8 cellular contexts compared by ENCODE assay signal in genomic region chr9:130053504-130054427, GRCh38. TPM values are rescaled to one million over a fixed set of nuclear protein-coding genes. Genes with fewer than 3 reads are reported as not detected.
DNase-seq lines count a peak whose midpoint lies in the region; ATAC-seq and FAIRE-seq lines count a peak whose summit lies in the region.

GPR107 (plus strand) TSS chr9:130053906; CDS start chr9:130053933, 27 bp downstream.

- H2BK12ac ChIP-seq in neuronal stem cell (ENCODE audit: low read length), result no peak within 1 kb of the TSS

- H2AFZ ChIP-seq in neuronal stem cell (ENCODE audit: low read length), result peak within 1 kb of the TSS; percentile 98

- peaks cover 4% of the 10 kb centered on the region for H3K79me1 ChIP-seq in neuronal stem cell (ENCODE audit: low read depth, low read length)

- peak within 1 kb of the TSS; percentile 89 for H3K4me2 ChIP-seq in neuronal stem cell (ENCODE audit: insufficient read depth, low read length, poor library complexity, severe bottlenecking)

- peak within 1 kb of the TSS; percentile 89 for H3K23ac ChIP-seq in neuronal stem cell (ENCODE audit: low read depth, low read length, poor library complexity)

- H3K27me3 ChIP-seq in neuronal stem cell (ENCODE audit: control insufficient read depth in 3 of 3, insufficient read depth in 3 of 3, low read depth in 1 of 3, low read length in 3 of 3), result no peaks in the 10 kb centered on the region

- H2BK15ac ChIP-seq in neuronal stem cell (ENCODE audit: low read length), result peak within 1 kb of the TSS; percentile 73

- peaks cover 0 to 7% of the 10 kb centered on the region in 2 donors for H3K4me1 ChIP-seq in neuronal stem cell (ENCODE audit: control insufficient read depth in 2 of 2, insufficient read depth in 1 of 2, low read depth in 1 of 2, low read length in 2 of 2)

- no CpG with 5 or more reads among the region's 68 CpGs for WGBS in neuronal stem cell (ENCODE audit: extremely low coverage in 2 of 2, insufficient read length in 2 of 2, insufficient replicate concordance in 1 of 2), 2 donors

- peak within 1 kb of the TSS; percentile 78 for H2AK5ac ChIP-seq in neuronal stem cell (ENCODE audit: low read depth, low read length)

- peak within 1 kb of the TSS; percentile 98 for H3K14ac ChIP-seq in neuronal stem cell (ENCODE audit: low read length)

- H2BK120ac ChIP-seq in neuronal stem cell (ENCODE audit: low read depth, low read length), result no peak within 1 kb of the TSS

- ATAC-seq in GM21367 (IDR thresholded peaks at IDR 0.05; ENCODE audit: unreplicated experiment), result peak; percentile 68

- H3K9me3 ChIP-seq in neuronal stem cell (replicated peaks in 1 of 2; ENCODE audit: control insufficient read depth in 2 of 2, insufficient read depth in 1 of 2, low read depth in 1 of 2, low read length in 2 of 2), result no peaks in the 10 kb centered on the region

- in situ Hi-C loops in SK-MEL-5 (cut with HindIII; ENCODE audit: low pct_unique_long_range_greater_than_20kb, low sequenced_read_pairs), result loop anchor here (25.0 kb wide), 1 partner anchor 91 kb away; no protein-coding TSS in a partner anchor

- peak within 1 kb of the TSS; percentile 94 for H2BK5ac ChIP-seq in neuronal stem cell (ENCODE audit: low read length)

- H4K91ac ChIP-seq in neuronal stem cell (ENCODE audit: low read depth, low read length, poor library complexity), result no peak within 1 kb of the TSS

- peak within 1 kb of the TSS; percentile 87 for H3K27ac ChIP-seq in neuronal stem cell (replicated peaks; ENCODE audit: low read length)
- H3K27ac ChIP-seq in substantia nigra (ENCODE audit: low read depth, low read length, poor library complexity, severe bottlenecking), result peak within 1 kb of the TSS; percentile 84

- FAIRE-seq in frontal cortex (lab: Jason Lieb, UNC), result no peak

- H3K4ac ChIP-seq in neuronal stem cell (ENCODE audit: low read length), result no peak within 1 kb of the TSS

- H4K8ac ChIP-seq in neuronal stem cell (ENCODE audit: low read depth, low read length), result no peak within 1 kb of the TSS

- peak; percentile 55 for DNase-seq in COR-L47 (lab: John Stamatoyannopoulos, UW)
- peak; percentile 92 for DNase-seq in HuH-7.5 (ENCODE audit: low spot score)
- DNase-seq in SK-MEL-5 (ENCODE audit: low read depth, low spot score), result peak; percentile 73
- peak; percentile 85 for DNase-seq in activated naive CD4-positive, alpha-beta T cell treated with Interleukin-2 at 50 U/mL for 16 hours
- peak; percentile 77 to 89 for DNase-seq in frontal cortex (ENCODE audit: low spot score in 2 of 2)
- DNase-seq in neuronal stem cell (ENCODE audit: low spot score), result peak; percentile 73
- peak in 48 of 49 donors; percentile 15 to 86 (median 66) for DNase-seq in substantia nigra (lab: John Stamatoyannopoulos, UW)

- H3K36me3 ChIP-seq in neuronal stem cell (replicated peaks in 1 of 2; ENCODE audit: control insufficient read depth in 2 of 2, insufficient read depth in 2 of 2, low read length in 2 of 2), result peaks cover 0 to 14% of the 10 kb centered on the region in 2 donors

- peak within 1 kb of the TSS; percentile 70 to 96 for H3K4me3 ChIP-seq in neuronal stem cell (ENCODE audit: low read length in 2 of 2)

- H3K9ac ChIP-seq in neuronal stem cell (ENCODE audit: low read depth, low read length, poor library complexity), result peak within 1 kb of the TSS; percentile 93

- H3K18ac ChIP-seq in neuronal stem cell (ENCODE audit: low read length), result peak within 1 kb of the TSS; percentile 98

RNA-seq across cellular contexts. Expression of gene GPR107, which starts in this region (rescaled TPM):
- 26.1 and 31.3 TPM in 2 replicates for total RNA-seq in SK-MEL-5 (2014; rRNA removed; shearing (Covaris generic))
- polyA plus RNA-seq in SK-MEL-5 (2015; cell fraction: cytosol; rRNA removed), result 44.1 and 58.3 TPM in 2 replicates
- 24.6 and 34.0 TPM in 2 replicates for polyA plus RNA-seq in SK-MEL-5 (2015; cell fraction: nucleus; rRNA removed)
- total RNA-seq in frontal cortex, result 21.2 TPM
- polyA plus RNA-seq in neuronal stem cell (2013, experiment 1 of 2), result 24.1 TPM
- 24.2 TPM for polyA plus RNA-seq in neuronal stem cell (2013, experiment 2 of 2)

Comparison
In these comparisons a context has a peak if more than half of its experiments do, and no peak if none do; other contexts are left out.
1. Peak in every context shown above with its lines: DNase-seq, ATAC-seq, H3K4me3 ChIP-seq and H3K27ac ChIP-seq.